8 cellular contexts compared by ENCODE assay signal in genomic region chr1:161013104-161013590, GRCh38. TPM values are rescaled to one million over a fixed set of nuclear protein-coding genes. Genes with fewer than 3 reads are reported as not detected.
A peak's percentile ranks its signal among the peaks of the same experiment; 100 is the strongest.
DNase-seq lines count a peak whose midpoint lies in the region; ATAC-seq, FAIRE-seq and TF ChIP-seq lines count a peak whose summit lies in the region.

No MANE protein-coding gene starts in this region.

- no peak overlapping the region for H3K4me3 Mint-ChIP-seq in astrocyte (ENCODE audit: unreplicated experiment)

- no peaks in the 10 kb centered on the region for H3K9me3 Mint-ChIP-seq in astrocyte (ENCODE audit: unreplicated experiment)

- DNase-seq in astrocyte (ENCODE audit: low read depth) (no peak), mesenchymal stem cell (no peak), NCI-H146 (lab: John Stamatoyannopoulos, UW) (no peak), COLO668 (lab: John Stamatoyannopoulos, UW; ENCODE audit: unreplicated experiment) (no peak), SKM-1 (lab: John Stamatoyannopoulos, UW; ENCODE audit: unreplicated experiment) (no peak)

- H3K9me3 ChIP-seq in astrocyte (ENCODE audit: insufficient read depth, low read depth, low read length), result no peaks in the 10 kb centered on the region
- no peaks in the 10 kb centered on the region for H3K9me3 ChIP-seq in mesenchymal stem cell (ENCODE audit: control insufficient read depth, low read length)

- H2BK120ac ChIP-seq in mesenchymal stem cell (ENCODE audit: low read depth, low read length), result peak overlapping the region; percentile 15

- ATAC-seq in HG03520 (IDR thresholded peaks at IDR 0.05; ENCODE audit: unreplicated experiment) (peak; percentile 19), GM18868 (IDR thresholded peaks at IDR 0.05; ENCODE audit: unreplicated experiment) (no peak)

- peaks cover 32% of the 10 kb centered on the region for H3K4me1 Mint-ChIP-seq in astrocyte (ENCODE audit: low read depth, unreplicated experiment)

- peak overlapping the region; percentile 73 for H3K27ac Mint-ChIP-seq in astrocyte (ENCODE audit: unreplicated experiment)

- H2BK12ac ChIP-seq in mesenchymal stem cell (ENCODE audit: low read length in 2 of 2), result no peak overlapping the region

- no peak overlapping the region for H2BK5ac ChIP-seq in mesenchymal stem cell (ENCODE audit: low read depth, low read length, poor library complexity, severe bottlenecking)

- H3K4ac ChIP-seq in mesenchymal stem cell (ENCODE audit: low read depth in 1 of 2, low read length in 2 of 2), result peak overlapping the region in 1 of 2 experiments; percentile 2

- peaks cover 7% of the 10 kb centered on the region for H3K79me1 ChIP-seq in mesenchymal stem cell (replicated peaks; ENCODE audit: low read length, poor library complexity, severe bottlenecking)

- 93% methylated on average over 1 of the region's 1 CpG for WGBS in mesenchymal stem cell

- FAIRE-seq in astrocyte (lab: Jason Lieb, UNC), result no peak

- H3K4me1 ChIP-seq in astrocyte (ENCODE audit: insufficient read depth, low read length) (no peaks in the 10 kb centered on the region), mesenchymal stem cell (ENCODE audit: control insufficient read depth, insufficient read depth, low read depth, low read length) (peaks cover 5% of the 10 kb centered on the region)

- H3K36me3 ChIP-seq in astrocyte (ENCODE audit: insufficient read depth, low read length) (no peaks in the 10 kb centered on the region), mesenchymal stem cell (ENCODE audit: control insufficient read depth in 1 of 2, insufficient read depth in 2 of 2, low read depth in 1 of 2, low read length in 2 of 2) (no peaks in the 10 kb centered on the region)

- no peak overlapping the region for H2AK5ac ChIP-seq in mesenchymal stem cell (ENCODE audit: low read length, severe bottlenecking)

- H3K9ac ChIP-seq in astrocyte (ENCODE audit: low read length) (no peak overlapping the region), mesenchymal stem cell (ENCODE audit: low read length) (peak overlapping the region; percentile 26)

- peak overlapping the region; percentile 58 for H2AFZ ChIP-seq in astrocyte (ENCODE audit: low read depth, low read length)
- no peak overlapping the region for H2AFZ ChIP-seq in mesenchymal stem cell (ENCODE audit: low read depth, low read length)

- no peaks in the 10 kb centered on the region for H3K79me2 ChIP-seq in astrocyte (ENCODE audit: insufficient read depth, low read length)

- H3K23ac ChIP-seq in mesenchymal stem cell (ENCODE audit: low read length in 2 of 2), result no peak overlapping the region

- peaks cover 2% of the 10 kb centered on the region for H3K36me3 Mint-ChIP-seq in astrocyte (ENCODE audit: low read depth, unreplicated experiment)

- H3K4me2 ChIP-seq in astrocyte (ENCODE audit: low read length), result peak overlapping the region; percentile 5
- H3K4me2 ChIP-seq in mesenchymal stem cell (ENCODE audit: low read length, poor library complexity, severe bottlenecking), result no peak overlapping the region

- peak overlapping the region; percentile 31 to 57 for H3K18ac ChIP-seq in mesenchymal stem cell (ENCODE audit: low read depth in 1 of 2, low read length in 2 of 2)

- H4K8ac ChIP-seq in mesenchymal stem cell (ENCODE audit: low read length), result peak overlapping the region; percentile 78

- H4K91ac ChIP-seq in mesenchymal stem cell (ENCODE audit: low read length), result peak overlapping the region; percentile 78

- no peaks in the 10 kb centered on the region for H4K20me1 ChIP-seq in astrocyte (ENCODE audit: insufficient read depth, low read length)

- H2BK15ac ChIP-seq in mesenchymal stem cell (ENCODE audit: low read depth, poor library complexity, severe bottlenecking), result no peak overlapping the region

- no peak overlapping the region for H3K14ac ChIP-seq in mesenchymal stem cell (ENCODE audit: low read length in 2 of 2)

- H3K27me3 ChIP-seq in astrocyte (ENCODE audit: insufficient read depth, low read length), result peaks cover under 1% of the 10 kb centered on the region
- peaks cover 3 to 5% of the 10 kb centered on the region in 2 experiments for H3K27me3 ChIP-seq in mesenchymal stem cell (ENCODE audit: control insufficient read depth in 1 of 2, insufficient read depth in 1 of 2, low read length in 2 of 2)

- no peak for TF ChIP-seq CTCF in astrocyte (IDR thresholded peaks at IDR 0.05; ENCODE audit: insufficient read depth, low read depth, low read length)

- H3K4me3 ChIP-seq in GM08714 (ENCODE audit: low read length) (peak overlapping the region; percentile 58; the same call in 1 of the 2 replicates), astrocyte (ENCODE audit: insufficient read depth, low read depth, low read length) (no peak overlapping the region), mesenchymal stem cell (ENCODE audit: insufficient read depth in 1 of 2, low read depth in 1 of 2, low read length in 2 of 2) (peak overlapping the region in 1 of 2 experiments; percentile 53)

- H3K27me3 Mint-ChIP-seq in astrocyte (ENCODE audit: low read depth, unreplicated experiment), result no peaks in the 10 kb centered on the region

- H3K27ac ChIP-seq in astrocyte (ENCODE audit: low read depth, low read length) (no peak overlapping the region), mesenchymal stem cell (ENCODE audit: low read length, poor library complexity, severe bottlenecking) (no peak overlapping the region)

RNA-seq across cellular contexts. Expression of gene F11R, which starts 7.8 kb away (rescaled TPM):
- 53.7 and 68.6 TPM in 2 replicates for total RNA-seq in astrocyte
- 4.0 TPM for polyA plus RNA-seq in mesenchymal stem cell (2013, experiment 1 of 2)
- polyA plus RNA-seq in mesenchymal stem cell (2013, experiment 2 of 2), result 4.8 TPM

RNA-seq across cellular contexts. Expression of gene TSTD1, which starts 25.6 kb away (rescaled TPM):
- total RNA-seq in astrocyte, result 9.5 TPM in 2 replicates
- polyA plus RNA-seq in mesenchymal stem cell (2013, experiment 1 of 2), result 0.57 TPM
- polyA plus RNA-seq in mesenchymal stem cell (2013, experiment 2 of 2), result 0.51 TPM

RNA-seq across cellular contexts. Expression of gene USF1, which starts 32.6 kb away (rescaled TPM):
- total RNA-seq in astrocyte, result 61.3 and 70.1 TPM in 2 replicates
- 22.4 TPM for polyA plus RNA-seq in mesenchymal stem cell (2013, experiment 1 of 2)
- 21.8 TPM for polyA plus RNA-seq in mesenchymal stem cell (2013, experiment 2 of 2)

RNA-seq across cellular contexts. Expression of gene ARHGAP30, which starts 56.5 kb away (rescaled TPM):
- 0.19 and 0.25 TPM in 2 replicates for total RNA-seq in astrocyte
- polyA plus RNA-seq in mesenchymal stem cell (2013, experiment 1 of 2), result 0.04 TPM
- polyA plus RNA-seq in mesenchymal stem cell (2013, experiment 2 of 2), result 0.03 TPM

RNA-seq across cellular contexts. Expression of gene ITLN2, which starts 58.5 kb away (rescaled TPM):
- total RNA-seq in astrocyte, result not detected in 2 replicates
- polyA plus RNA-seq in mesenchymal stem cell (2013, experiment 1 of 2), result not detected
- polyA plus RNA-seq in mesenchymal stem cell (2013, experiment 2 of 2), result not detected
